ENCODE assay signal across 8 cellular contexts in the genomic region with DNA sequence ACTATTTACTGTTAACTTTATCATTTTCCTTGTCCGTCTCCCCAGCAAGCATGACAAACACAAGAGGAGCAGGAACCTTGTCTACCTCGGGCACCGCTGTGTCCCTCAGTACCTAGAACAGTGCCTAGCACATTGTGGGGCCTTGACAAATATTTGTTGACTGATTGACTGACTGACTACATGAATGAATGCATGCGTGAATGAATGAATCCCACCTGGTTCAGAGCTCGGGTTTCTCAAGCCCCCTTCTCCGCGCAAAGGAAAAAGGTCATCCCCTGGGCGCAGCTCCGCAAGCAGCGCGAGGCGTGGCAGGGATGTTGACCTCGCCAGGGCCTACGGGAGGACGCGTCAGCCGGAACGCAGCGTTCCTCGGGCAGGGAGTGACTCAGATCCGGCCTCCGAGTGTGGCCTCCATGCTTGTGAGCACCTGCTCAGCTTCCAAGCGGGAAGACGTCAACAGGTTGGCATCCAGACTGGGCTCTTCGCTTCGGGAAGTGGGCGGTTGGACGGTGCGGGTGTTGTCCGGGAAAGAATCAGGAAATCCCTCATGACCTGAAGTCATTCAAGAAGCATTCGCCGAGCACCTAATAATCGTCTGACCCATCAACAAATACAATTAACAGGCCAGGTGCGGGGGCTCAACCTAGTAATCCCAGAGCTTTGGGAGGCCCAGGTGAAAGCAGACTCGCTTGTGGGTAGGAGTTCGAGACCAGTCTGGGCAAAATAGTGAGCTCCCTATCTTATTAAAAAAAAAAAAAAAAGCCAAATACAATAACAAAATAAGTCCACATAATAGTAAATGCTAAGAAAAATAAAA. TPM values are rescaled to one million over a fixed set of nuclear protein-coding genes. Genes with fewer than 3 reads are reported as not detected.
DNase-seq lines count a peak whose midpoint lies in the region; ATAC-seq and TF ChIP-seq lines count a peak whose summit lies in the region.

No MANE protein-coding gene starts in this region.

- H3K36me3 ChIP-seq in left ventricle myocardium inferior = no peaks in the 10 kb centered on the region

- peak; percentile 61 for DNase-seq in AG10803 (ENCODE audit: low read depth)
- peak; percentile 56 to 83 for DNase-seq in activated naive CD4-positive, alpha-beta T cell treated with anti-CD3 and anti-CD28 coated beads, Interleukin-2, amount 50 U/mL, for 72 hours (ENCODE audit: low spot score in 2 of 2)
- DNase-seq in left ventricle myocardium inferior = peak; percentile 75
- peak; percentile 78 for DNase-seq in retinal pigment epithelial cell (ENCODE audit: low read depth)
- DNase-seq in NK-92 treated with Interleukin-12 subunit alpha and Interleukin-12 subunit beta, amount 100 ng/mL, for 24 hours (lab: John Stamatoyannopoulos, UW) = no peak
- no peak for DNase-seq in GM10248 (ENCODE audit: extremely low spot score)

- peaks cover 14% of the 10 kb centered on the region for H3K4me1 ChIP-seq in left ventricle myocardium inferior

- H3K9me3 Mint-ChIP-seq in activated naive CD4-positive, alpha-beta T cell treated with anti-CD3 and anti-CD28 coated beads, Interleukin-2, amount 50 U/mL, for 72 hours = no peaks in the 10 kb centered on the region

- H3K4me3 ChIP-seq in AG10803 (ENCODE audit: low read length) (peak overlapping the region; percentile 36), left ventricle myocardium inferior (peak overlapping the region; percentile 79), retinal pigment epithelial cell (ENCODE audit: low read length) (peak overlapping the region; percentile 83)

- TF ChIP-seq CTCF in AG10803 (conservative IDR thresholded peaks at IDR 0.05; ENCODE audit: low read length) = no peak
- no peak for TF ChIP-seq CTCF in left ventricle myocardium inferior (IDR thresholded peaks at IDR 0.05; ENCODE audit: borderline replicate concordance)
- TF ChIP-seq CTCF in retinal pigment epithelial cell (conservative IDR thresholded peaks at IDR 0.05; ENCODE audit: low read depth, low read length) = no peak
- TF ChIP-seq CTCF in GM10248 (IDR thresholded peaks at IDR 0.05; ENCODE audit: control extremely low read depth, extremely low read depth, low read depth, missing control alignments) = no peak

- peak overlapping the region; percentile 97 to 100 for H3K27ac Mint-ChIP-seq in activated naive CD4-positive, alpha-beta T cell treated with anti-CD3 and anti-CD28 coated beads, Interleukin-2, amount 50 U/mL, for 72 hours

- POLR2A ChIA-PET in GM10248 (lab: Yijun Ruan, JAX) = interaction anchor here (0.5 to 2.3 kb wide), 4 partner anchors 12 to 1345 kb away, joined by 3 to 14 read pairs (median 6); a partner anchor contains a TSS

- H3K36me3 Mint-ChIP-seq in activated naive CD4-positive, alpha-beta T cell treated with anti-CD3 and anti-CD28 coated beads, Interleukin-2, amount 50 U/mL, for 72 hours = peaks cover 9 to 21% of the 10 kb centered on the region in 2 donors

- H3K27me3 ChIP-seq in left ventricle myocardium inferior (ENCODE audit: low read depth) = no peaks in the 10 kb centered on the region

- intact Hi-C loops in left ventricle myocardium inferior (cut with micrococcal nuclease) = no loop called here

- H3K9me3 ChIP-seq in left ventricle myocardium inferior (replicated peaks) = no peaks in the 10 kb centered on the region

- CTCF ChIA-PET in GM10248 (lab: Yijun Ruan, JAX) = interaction anchor here (1.1 to 14.4 kb wide), 4 partner anchors 9 to 21 kb away, joined by 3 to 193 read pairs (median 4); no protein-coding TSS in a partner anchor

- H3K27ac ChIP-seq in left ventricle myocardium inferior (replicated peaks) = peak overlapping the region; percentile 98

- ATAC-seq in GM19455 (IDR thresholded peaks at IDR 0.05; ENCODE audit: unreplicated experiment) (peak; percentile 49), HG03571 (IDR thresholded peaks at IDR 0.05; ENCODE audit: unreplicated experiment) (peak; percentile 41)
- peak; percentile 68 to 82 for ATAC-seq in activated naive CD4-positive, alpha-beta T cell treated with anti-CD3 and anti-CD28 coated beads, Interleukin-2, amount 50 U/mL, for 72 hours

RNA-seq across cellular contexts. Expression of a gene that starts 13.9 kb away (rescaled TPM):
- 100 to 1,000 TPM; 806 to 863 TPM for total RNA-seq in activated naive CD4-positive, alpha-beta T cell treated with anti-CD3 and anti-CD28 coated beads, Interleukin-2, amount 50 U/mL, for 72 hours
- total RNA-seq in left ventricle myocardium inferior = 1,154 TPM

Comparison
In these comparisons a context has a peak if more than half of its experiments do, and no peak if none do; other contexts are left out.
1. DNase-seq: peak in AG10803 (single experiment), activated naive CD4-positive, alpha-beta T cell treated with anti-CD3 and anti-CD28 coated beads, Interleukin-2, amount 50 U/mL, for 72 hours (2 of 2), left ventricle myocardium inferior (single experiment) and retinal pigment epithelial cell (single experiment); none in NK-92 treated with Interleukin-12 subunit alpha and Interleukin-12 subunit beta, amount 100 ng/mL, for 24 hours (single experiment) and GM10248 (single experiment).
2. Peak in every context shown above with its lines, with median percentiles within 50 percentile points of each other: H3K4me3 ChIP-seq and ATAC-seq.